Comparison of ENCODE assay signal across 1 cellular context in the genomic region with DNA sequence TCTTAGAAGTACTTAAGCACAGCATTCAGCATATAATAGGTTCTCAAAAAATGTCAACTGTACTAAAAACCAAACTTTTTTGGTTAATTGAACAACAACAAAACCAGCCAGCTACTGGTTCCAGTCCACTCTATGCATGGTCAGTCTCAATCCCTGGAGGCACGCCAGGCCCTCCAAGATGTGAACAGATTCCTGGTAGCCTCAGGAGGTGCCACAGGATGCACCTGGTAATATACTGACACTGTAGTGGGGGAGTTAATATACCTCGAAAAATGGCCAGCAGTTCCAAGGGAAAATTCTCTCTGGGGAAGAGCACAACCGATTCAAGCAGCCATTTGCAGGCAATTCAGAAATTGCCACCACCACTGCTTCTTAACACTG.
A peak's percentile ranks its signal among the peaks of the same experiment; 100 is the strongest.
TF ChIP-seq lines count a peak whose summit lies in the region.

No MANE protein-coding gene starts in this region.

TF ChIP-seq in HepG2, 621 proteins besides CTCF, POLR2A, EP300 and RAD21 (continued from another document and continues in another):
- TF ChIP-seq, protein P1, sequence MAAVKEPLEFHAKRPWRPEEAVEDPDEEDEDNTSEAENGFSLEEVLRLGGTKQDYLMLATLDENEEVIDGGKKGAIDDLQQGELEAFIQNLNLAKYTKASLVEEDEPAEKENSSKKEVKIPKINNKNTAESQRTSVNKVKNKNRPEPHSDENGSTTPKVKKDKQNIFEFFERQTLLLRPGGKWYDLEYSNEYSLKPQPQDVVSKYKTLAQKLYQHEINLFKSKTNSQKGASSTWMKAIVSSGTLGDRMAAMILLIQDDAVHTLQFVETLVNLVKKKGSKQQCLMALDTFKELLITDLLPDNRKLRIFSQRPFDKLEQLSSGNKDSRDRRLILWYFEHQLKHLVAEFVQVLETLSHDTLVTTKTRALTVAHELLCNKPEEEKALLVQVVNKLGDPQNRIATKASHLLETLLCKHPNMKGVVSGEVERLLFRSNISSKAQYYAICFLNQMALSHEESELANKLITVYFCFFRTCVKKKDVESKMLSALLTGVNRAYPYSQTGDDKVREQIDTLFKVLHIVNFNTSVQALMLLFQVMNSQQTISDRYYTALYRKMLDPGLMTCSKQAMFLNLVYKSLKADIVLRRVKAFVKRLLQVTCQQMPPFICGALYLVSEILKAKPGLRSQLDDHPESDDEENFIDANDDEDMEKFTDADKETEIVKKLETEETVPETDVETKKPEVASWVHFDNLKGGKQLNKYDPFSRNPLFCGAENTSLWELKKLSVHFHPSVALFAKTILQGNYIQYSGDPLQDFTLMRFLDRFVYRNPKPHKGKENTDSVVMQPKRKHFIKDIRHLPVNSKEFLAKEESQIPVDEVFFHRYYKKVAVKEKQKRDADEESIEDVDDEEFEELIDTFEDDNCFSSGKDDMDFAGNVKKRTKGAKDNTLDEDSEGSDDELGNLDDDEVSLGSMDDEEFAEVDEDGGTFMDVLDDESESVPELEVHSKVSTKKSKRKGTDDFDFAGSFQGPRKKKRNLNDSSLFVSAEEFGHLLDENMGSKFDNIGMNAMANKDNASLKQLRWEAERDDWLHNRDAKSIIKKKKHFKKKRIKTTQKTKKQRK (IDR thresholded peaks at IDR 0.05; ENCODE audit: low read length): no peak
- 0 out of 2 replicates have a peak, but pooled peaks have one; percentile 26 for TF ChIP-seq ZNF879 (CRISPR knock-in tag; IDR thresholded peaks at IDR 0.05)
- no peak for TF ChIP-seq SMARCE1 (IDR thresholded peaks at IDR 0.05; ENCODE audit: borderline replicate concordance)
- no peak for TF ChIP-seq IKZF4 (CRISPR knock-in tag; IDR thresholded peaks at IDR 0.05; ENCODE audit: borderline replicate concordance, low read depth, not compliant biosample characterization)
- TF ChIP-seq, protein P2, sequence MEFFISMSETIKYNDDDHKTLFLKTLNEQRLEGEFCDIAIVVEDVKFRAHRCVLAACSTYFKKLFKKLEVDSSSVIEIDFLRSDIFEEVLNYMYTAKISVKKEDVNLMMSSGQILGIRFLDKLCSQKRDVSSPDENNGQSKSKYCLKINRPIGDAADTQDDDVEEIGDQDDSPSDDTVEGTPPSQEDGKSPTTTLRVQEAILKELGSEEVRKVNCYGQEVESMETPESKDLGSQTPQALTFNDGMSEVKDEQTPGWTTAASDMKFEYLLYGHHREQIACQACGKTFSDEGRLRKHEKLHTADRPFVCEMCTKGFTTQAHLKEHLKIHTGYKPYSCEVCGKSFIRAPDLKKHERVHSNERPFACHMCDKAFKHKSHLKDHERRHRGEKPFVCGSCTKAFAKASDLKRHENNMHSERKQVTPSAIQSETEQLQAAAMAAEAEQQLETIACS (CRISPR knock-in tag; IDR thresholded peaks at IDR 0.05): no peak
- TF ChIP-seq, protein P3, sequence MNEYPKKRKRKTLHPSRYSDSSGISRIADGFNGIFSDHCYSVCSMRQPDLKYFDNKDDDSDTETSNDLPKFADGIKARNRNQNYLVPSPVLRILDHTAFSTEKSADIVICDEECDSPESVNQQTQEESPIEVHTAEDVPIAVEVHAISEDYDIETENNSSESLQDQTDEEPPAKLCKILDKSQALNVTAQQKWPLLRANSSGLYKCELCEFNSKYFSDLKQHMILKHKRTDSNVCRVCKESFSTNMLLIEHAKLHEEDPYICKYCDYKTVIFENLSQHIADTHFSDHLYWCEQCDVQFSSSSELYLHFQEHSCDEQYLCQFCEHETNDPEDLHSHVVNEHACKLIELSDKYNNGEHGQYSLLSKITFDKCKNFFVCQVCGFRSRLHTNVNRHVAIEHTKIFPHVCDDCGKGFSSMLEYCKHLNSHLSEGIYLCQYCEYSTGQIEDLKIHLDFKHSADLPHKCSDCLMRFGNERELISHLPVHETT (CRISPR knock-in tag; conservative IDR thresholded peaks at IDR 0.05): no peak
- no peak for TF ChIP-seq DMTF1 (CRISPR knock-in tag; IDR thresholded peaks at IDR 0.05)
- TF ChIP-seq TAF1 (CRISPR knock-in tag; IDR thresholded peaks at IDR 0.05): no peak
- no peak for TF ChIP-seq TOPORS (CRISPR knock-in tag; IDR thresholded peaks at IDR 0.05)
- no peak for TF ChIP-seq NFE2 (CRISPR knock-in tag; IDR thresholded peaks at IDR 0.05)
- TF ChIP-seq ZNF276 (CRISPR knock-in tag; IDR thresholded peaks at IDR 0.05; ENCODE audit: low read depth): no peak
- no peak for TF ChIP-seq RFX3 (CRISPR knock-in tag; IDR thresholded peaks at IDR 0.05)
- no peak for TF ChIP-seq BHLHE40 (IDR thresholded peaks at IDR 0.05; ENCODE audit: low read length)
- TF ChIP-seq ZNF124 (CRISPR knock-in tag; IDR thresholded peaks at IDR 0.05): no peak
- no peak for TF ChIP-seq MNT (IDR thresholded peaks at IDR 0.05)
- TF ChIP-seq ZNF792 (CRISPR knock-in tag; IDR thresholded peaks at IDR 0.05): no peak
- TF ChIP-seq, protein P4, sequence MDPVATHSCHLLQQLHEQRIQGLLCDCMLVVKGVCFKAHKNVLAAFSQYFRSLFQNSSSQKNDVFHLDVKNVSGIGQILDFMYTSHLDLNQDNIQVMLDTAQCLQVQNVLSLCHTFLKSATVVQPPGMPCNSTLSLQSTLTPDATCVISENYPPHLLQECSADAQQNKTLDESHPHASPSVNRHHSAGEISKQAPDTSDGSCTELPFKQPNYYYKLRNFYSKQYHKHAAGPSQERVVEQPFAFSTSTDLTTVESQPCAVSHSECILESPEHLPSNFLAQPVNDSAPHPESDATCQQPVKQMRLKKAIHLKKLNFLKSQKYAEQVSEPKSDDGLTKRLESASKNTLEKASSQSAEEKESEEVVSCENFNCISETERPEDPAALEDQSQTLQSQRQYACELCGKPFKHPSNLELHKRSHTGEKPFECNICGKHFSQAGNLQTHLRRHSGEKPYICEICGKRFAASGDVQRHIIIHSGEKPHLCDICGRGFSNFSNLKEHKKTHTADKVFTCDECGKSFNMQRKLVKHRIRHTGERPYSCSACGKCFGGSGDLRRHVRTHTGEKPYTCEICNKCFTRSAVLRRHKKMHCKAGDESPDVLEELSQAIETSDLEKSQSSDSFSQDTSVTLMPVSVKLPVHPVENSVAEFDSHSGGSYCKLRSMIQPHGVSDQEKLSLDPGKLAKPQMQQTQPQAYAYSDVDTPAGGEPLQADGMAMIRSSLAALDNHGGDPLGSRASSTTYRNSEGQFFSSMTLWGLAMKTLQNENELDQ (CRISPR knock-in tag; IDR thresholded peaks at IDR 0.05; ENCODE audit: borderline replicate concordance): no peak
- TF ChIP-seq SKI (IDR thresholded peaks at IDR 0.05; ENCODE audit: partially characterized antibody): no peak
- no peak for TF ChIP-seq ZNF724P (CRISPR knock-in tag; IDR thresholded peaks at IDR 0.05; ENCODE audit: borderline replicate concordance)
- TF ChIP-seq, protein P5, sequence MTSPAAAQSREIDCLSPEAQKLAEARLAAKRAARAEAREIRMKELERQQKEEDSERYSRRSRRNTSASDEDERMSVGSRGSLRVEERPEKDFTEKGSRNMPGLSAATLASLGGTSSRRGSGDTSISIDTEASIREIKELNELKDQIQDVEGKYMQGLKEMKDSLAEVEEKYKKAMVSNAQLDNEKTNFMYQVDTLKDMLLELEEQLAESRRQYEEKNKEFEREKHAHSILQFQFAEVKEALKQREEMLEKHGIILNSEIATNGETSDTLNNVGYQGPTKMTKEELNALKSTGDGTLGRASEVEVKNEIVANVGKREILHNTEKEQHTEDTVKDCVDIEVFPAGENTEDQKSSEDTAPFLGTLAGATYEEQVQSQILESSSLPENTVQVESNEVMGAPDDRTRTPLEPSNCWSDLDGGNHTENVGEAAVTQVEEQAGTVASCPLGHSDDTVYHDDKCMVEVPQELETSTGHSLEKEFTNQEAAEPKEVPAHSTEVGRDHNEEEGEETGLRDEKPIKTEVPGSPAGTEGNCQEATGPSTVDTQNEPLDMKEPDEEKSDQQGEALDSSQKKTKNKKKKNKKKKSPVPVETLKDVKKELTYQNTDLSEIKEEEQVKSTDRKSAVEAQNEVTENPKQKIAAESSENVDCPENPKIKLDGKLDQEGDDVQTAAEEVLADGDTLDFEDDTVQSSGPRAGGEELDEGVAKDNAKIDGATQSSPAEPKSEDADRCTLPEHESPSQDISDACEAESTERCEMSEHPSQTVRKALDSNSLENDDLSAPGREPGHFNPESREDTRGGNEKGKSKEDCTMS (CRISPR knock-in tag; conservative IDR thresholded peaks at IDR 0.05): no peak
- TF ChIP-seq NCOR1 (IDR thresholded peaks at IDR 0.05; ENCODE audit: borderline replicate concordance, low read length): no peak
- TF ChIP-seq PRMT3 (CRISPR knock-in tag; IDR thresholded peaks at IDR 0.05; ENCODE audit: borderline replicate concordance, low read depth): no peak
- 0 out of 2 replicates have a peak, but pooled peaks have one; percentile 27 for TF ChIP-seq KMT2A (CRISPR knock-in tag; IDR thresholded peaks at IDR 0.05)
- TF ChIP-seq GABPB1 (CRISPR knock-in tag; IDR thresholded peaks at IDR 0.05): no peak
- TF ChIP-seq SAP130 (CRISPR knock-in tag; IDR thresholded peaks at IDR 0.05; ENCODE audit: low read depth): 0 out of 2 replicates have a peak, but pooled peaks have one; percentile 1
- TF ChIP-seq THAP7 (CRISPR knock-in tag; IDR thresholded peaks at IDR 0.05): 0 out of 2 replicates have a peak, but pooled peaks have one; percentile 32
- TF ChIP-seq ZNF678 (CRISPR knock-in tag; IDR thresholded peaks at IDR 0.05): no peak
- TF ChIP-seq CAMTA2 (CRISPR knock-in tag; IDR thresholded peaks at IDR 0.05; ENCODE audit: borderline replicate concordance): no peak
- TF ChIP-seq NFKBIZ (CRISPR knock-in tag; IDR thresholded peaks at IDR 0.05): no peak
- TF ChIP-seq ZNF547 (CRISPR knock-in tag; IDR thresholded peaks at IDR 0.05): no peak
- no peak for TF ChIP-seq ZNF788 (CRISPR knock-in tag; IDR thresholded peaks at IDR 0.05; ENCODE audit: borderline replicate concordance)
- TF ChIP-seq PPARG (CRISPR knock-in tag; conservative IDR thresholded peaks at IDR 0.05): no peak
